9 cellular contexts compared by ENCODE assay signal in genomic region chr11:61968758-61969390, GRCh38. TPM values are rescaled to one million over a fixed set of nuclear protein-coding genes. Genes with fewer than 3 reads are reported as not detected.
A peak's percentile ranks its signal among the peaks of the same experiment; 100 is the strongest.
DNase-seq lines count a peak whose midpoint lies in the region; ATAC-seq and TF ChIP-seq lines count a peak whose summit lies in the region.
"Had no signal": no experiment of that assay in that cellular context is flagged by ENCODE, and none has a peak within 500 bp of the region (broad histone marks: within the 10 kb centered on the region; RNA-seq: fewer than 3 reads in every experiment).

No MANE protein-coding gene starts in this region.

- peaks cover 0 to 30% (median 16%) of the 10 kb centered on the region in 9 donors for H3K36me3 ChIP-seq in heart right ventricle
- no peaks in the 10 kb centered on the region for H3K36me3 ChIP-seq in mucosa of stomach (ENCODE audit: control insufficient read depth, insufficient read depth, low read length)
- H3K36me3 ChIP-seq in vagina = peaks cover 0 to 22% of the 10 kb centered on the region in 2 donors

- peak overlapping the region; percentile 99 for H3K9ac ChIP-seq in mucosa of stomach (ENCODE audit: low read length)

- H3K9me3 ChIP-seq in heart right ventricle = no peaks in the 10 kb centered on the region
- no peaks in the 10 kb centered on the region for H3K9me3 ChIP-seq in mucosa of stomach (ENCODE audit: control insufficient read depth, low read length)
- no peaks in the 10 kb centered on the region for H3K9me3 ChIP-seq in vagina

- no peak for TF ChIP-seq POLR2A in vagina (IDR thresholded peaks at IDR 0.05)

- intact Hi-C loops in heart right ventricle (cut with DNase I) = loop anchor here in 4 of 10 donors (5.0 to 10.0 kb wide), 4 partner anchors 58 to 814 kb away; no protein-coding TSS in a partner anchor
- intact Hi-C loops in left cardiac atrium (cut with DNase I) = no loop called here
- intact Hi-C loops in vagina (cut with DNase I) = no loop called here

- ATAC-seq in heart right ventricle (no peak), left cardiac atrium (no peak), GM18907 (IDR thresholded peaks at IDR 0.05; ENCODE audit: unreplicated experiment) (no peak), GM18909 (IDR thresholded peaks at IDR 0.05; ENCODE audit: poor library complexity, unreplicated experiment) (no peak)

- TF ChIP-seq CTCF in heart right ventricle (IDR thresholded peaks at IDR 0.05) = no peak
- TF ChIP-seq CTCF in chondrocyte (IDR thresholded peaks at IDR 0.05) = no peak
- TF ChIP-seq CTCF in vagina (IDR thresholded peaks at IDR 0.05) = no peak

- H3K27me3 ChIP-seq in heart right ventricle (no peaks in the 10 kb centered on the region), mucosa of stomach (ENCODE audit: control insufficient read depth, insufficient read depth, low read length) (no peaks in the 10 kb centered on the region), vagina (no peaks in the 10 kb centered on the region)

- H3K4me1 ChIP-seq in heart right ventricle (peaks cover 23 to 85% (median 76%) of the 10 kb centered on the region in 9 donors), mucosa of stomach (ENCODE audit: control insufficient read depth, insufficient read depth, low read length) (peaks cover 51% of the 10 kb centered on the region), vagina (peaks cover 80% of the 10 kb centered on the region)

- peak overlapping the region; percentile 96 to 100 (median 99) for H3K27ac ChIP-seq in heart right ventricle
- H3K27ac ChIP-seq in vagina = peak overlapping the region; percentile 99

- DNase-seq in heart right ventricle (no peak), left cardiac atrium (no peak), chondrocyte (ENCODE audit: low spot score) (no peak), vagina (ENCODE audit: extremely low spot score in 2 of 2) (peak in 1 of 2 donors; percentile 87), GDM1 (lab: John Stamatoyannopoulos, UW) (no peak)
- DNase-seq: EL had no signal

- peak overlapping the region; percentile 82 for H3K4me3 Mint-ChIP-seq in chondrocyte (ENCODE audit: unreplicated experiment)

- no peaks in the 10 kb centered on the region for H3K9me3 Mint-ChIP-seq in chondrocyte (ENCODE audit: low read depth)

- H3K4me3 ChIP-seq in heart right ventricle = peak overlapping the region in 9 of 10 donors; percentile 74 to 97 (median 91)
- no peak overlapping the region for H3K4me3 ChIP-seq in mucosa of stomach (ENCODE audit: low read length)
- peak overlapping the region; percentile 73 to 81 for H3K4me3 ChIP-seq in vagina

- H3K4me1 Mint-ChIP-seq in chondrocyte (ENCODE audit: low read depth) = peaks cover 78% of the 10 kb centered on the region

- peak overlapping the region; percentile 97 for H3K27ac Mint-ChIP-seq in chondrocyte (ENCODE audit: unreplicated experiment)

- H3K36me3 Mint-ChIP-seq in chondrocyte (ENCODE audit: low read depth) = peaks cover 23% of the 10 kb centered on the region

- 93 to 95% methylated on average over 16 of the region's 16 CpGs for WGBS in heart right ventricle, 2 donors

- no peaks in the 10 kb centered on the region for H3K27me3 Mint-ChIP-seq in chondrocyte (ENCODE audit: low read depth)

RNA-seq across cellular contexts. Expression of gene FTH1, which starts 1.4 kb away (rescaled TPM):
- total RNA-seq in heart right ventricle = 1,000 to 10,000 TPM; 2,008 to 4,360 (median 2,962) TPM
- 1,000 to 10,000 TPM; 1,346 to 5,199 TPM for polyA plus RNA-seq in heart right ventricle
- 1,000 to 10,000 TPM; 2,726 to 3,432 TPM for total RNA-seq in left cardiac atrium
- total RNA-seq in chondrocyte = 3,793 to 4,450 TPM (median 3,807 TPM) in 3 replicates
- total RNA-seq in vagina = 2,421 TPM

RNA-seq across cellular contexts. Expression of gene BEST1, which starts 18.7 kb away (rescaled TPM):
- total RNA-seq in heart right ventricle (1 to 10 TPM in 5 of 10 donors, under 1 TPM in 5; 0.39 to 1.8 (median 1.2) TPM), left cardiac atrium (1 to 10 TPM; 3.4 to 3.9 TPM), chondrocyte (1.3 to 4.5 TPM (median 2.8 TPM) in 3 replicates), vagina (4.4 TPM)
- 1 to 10 TPM; 3.3 to 4.9 TPM for polyA plus RNA-seq in heart right ventricle

RNA-seq across cellular contexts. Expression of gene RAB3IL1, which starts 51.5 kb away (rescaled TPM):
- total RNA-seq in heart right ventricle (10 to 100 TPM in 3 of 10 donors, 1 to 10 TPM in 7; 3.7 to 11.1 (median 6.6) TPM), left cardiac atrium (10 to 100 TPM; 17.3 to 21.8 TPM), chondrocyte (9.7 to 24.7 TPM (median 24.1 TPM) in 3 replicates), vagina (32.2 TPM)
- polyA plus RNA-seq in heart right ventricle = 1 to 10 TPM; 8.2 to 9.7 TPM
